ENCODE assay signal across 7 cellular contexts in genomic region chr11:65556470-65557279, GRCh38. TPM values are rescaled to one million over a fixed set of nuclear protein-coding genes. Genes with fewer than 3 reads are reported as not detected.
DNase-seq lines count a peak whose midpoint lies in the region; ATAC-seq, FAIRE-seq and TF ChIP-seq lines count a peak whose summit lies in the region.

No MANE protein-coding gene starts in this region.

- H3K27ac ChIP-seq in kidney (ENCODE audit: low read depth in 2 of 2, low read length in 2 of 2) (peak overlapping the region; percentile 58 to 78), subcutaneous abdominal adipose tissue (ENCODE audit: low read depth, low read length) (peak overlapping the region; percentile 74)

- TF ChIP-seq CTCF in kidney (IDR thresholded peaks at IDR 0.05; ENCODE audit: borderline replicate concordance, extremely low read depth, insufficient read depth): no peak

- FAIRE-seq in kidney (lab: Jason Lieb, UNC): no peak

- ATAC-seq in HG03175 (IDR thresholded peaks at IDR 0.05; ENCODE audit: unreplicated experiment): no peak
- no peak for ATAC-seq in HG02884 (IDR thresholded peaks at IDR 0.05; ENCODE audit: unreplicated experiment)

- no peaks in the 10 kb centered on the region for H3K9me3 Mint-ChIP-seq in IgD-negative memory B cell

- peak overlapping the region; percentile 31 to 96 (median 46) for H3K27ac Mint-ChIP-seq in IgD-negative memory B cell

- H3K4me3 Mint-ChIP-seq in IgD-negative memory B cell: peak overlapping the region; percentile 70 to 80 (median 77)

- no peaks in the 10 kb centered on the region for H3K27me3 Mint-ChIP-seq in IgD-negative memory B cell

- H3K9me3 ChIP-seq in adipocyte (ENCODE audit: control insufficient read depth, low read length): no peaks in the 10 kb centered on the region
- H3K9me3 ChIP-seq in kidney (ENCODE audit: control insufficient read depth in 1 of 2, low read length in 2 of 2): no peaks in the 10 kb centered on the region
- no peaks in the 10 kb centered on the region for H3K9me3 ChIP-seq in subcutaneous abdominal adipose tissue (ENCODE audit: control insufficient read depth in 5 of 5, low read length in 5 of 5)

- peaks cover 46% of the 10 kb centered on the region for H3K4me1 ChIP-seq in adipocyte (ENCODE audit: control insufficient read depth, insufficient read depth, low read length)
- peaks cover 18 to 53% of the 10 kb centered on the region in 2 donors for H3K4me1 ChIP-seq in kidney (ENCODE audit: control insufficient read depth in 1 of 2, insufficient read depth in 1 of 2, low read depth in 1 of 2, low read length in 2 of 2)
- peaks cover 7 to 67% (median 64%) of the 10 kb centered on the region in 5 donors for H3K4me1 ChIP-seq in subcutaneous abdominal adipose tissue (ENCODE audit: control insufficient read depth in 5 of 5, insufficient read depth in 5 of 5, low read length in 5 of 5)

- peak overlapping the region; percentile 86 for H3K9ac ChIP-seq in adipocyte (ENCODE audit: low read length)
- H3K9ac ChIP-seq in kidney (ENCODE audit: low read length in 2 of 2): peak overlapping the region in 1 of 2 donors; percentile 83
- peak overlapping the region in 3 of 5 donors; percentile 72 to 77 (median 73) for H3K9ac ChIP-seq in subcutaneous abdominal adipose tissue (ENCODE audit: low read length in 5 of 5)

- peak overlapping the region; percentile 80 for H3K4me3 ChIP-seq in adipocyte (ENCODE audit: low read length)
- H3K4me3 ChIP-seq in kidney (ENCODE audit: low read length in 2 of 2): peak overlapping the region; percentile 43 to 50
- peak overlapping the region; percentile 48 to 65 (median 57) for H3K4me3 ChIP-seq in subcutaneous abdominal adipose tissue (ENCODE audit: low read depth in 1 of 5, low read length in 5 of 5)

- H3K27me3 ChIP-seq in adipocyte (replicated peaks; ENCODE audit: control insufficient read depth, insufficient read depth, low read length) (no peaks in the 10 kb centered on the region), subcutaneous abdominal adipose tissue (ENCODE audit: control insufficient read depth in 5 of 5, insufficient read depth in 4 of 5, low read length in 5 of 5) (no peaks in the 10 kb centered on the region)

- DNase-seq in adipocyte (ENCODE audit: low read depth): no peak
- DNase-seq in kidney: no peak
- DNase-seq in SHP77 (lab: John Stamatoyannopoulos, UW): no peak

- H3K36me3 Mint-ChIP-seq in IgD-negative memory B cell: no peaks in the 10 kb centered on the region

- H3K4me1 Mint-ChIP-seq in IgD-negative memory B cell: peaks cover 10 to 25% (median 17%) of the 10 kb centered on the region in 3 donors

- peaks cover 5% of the 10 kb centered on the region for H3K36me3 ChIP-seq in adipocyte (ENCODE audit: control insufficient read depth, insufficient read depth, low read length, severe bottlenecking)
- H3K36me3 ChIP-seq in kidney (ENCODE audit: control insufficient read depth in 1 of 2, insufficient read depth in 2 of 2, low read length in 2 of 2): no peaks in the 10 kb centered on the region
- H3K36me3 ChIP-seq in subcutaneous abdominal adipose tissue (ENCODE audit: control insufficient read depth in 5 of 5, insufficient read depth in 5 of 5, low read length in 5 of 5): peaks cover 0 to 13% (median 8%) of the 10 kb centered on the region in 5 donors

- intact Hi-C loops in kidney (cut with DNase I): no loop called here

RNA-seq across cellular contexts. Expression of gene LTBP3, which starts 1.5 kb away (rescaled TPM):
- polyA plus RNA-seq in IgD-negative memory B cell: 37.4 TPM
- total RNA-seq in kidney: 165 TPM
- 61.6 TPM for polyA plus RNA-seq in kidney (ENCODE audit: insufficient read depth, low read depth, low replicate concordance)

RNA-seq across cellular contexts. Expression of gene ZNRD2, which starts 13.6 kb away (rescaled TPM):
- polyA plus RNA-seq in IgD-negative memory B cell (86.4 TPM), kidney (ENCODE audit: insufficient read depth, low read depth, low replicate concordance) (60.4 TPM)
- total RNA-seq in kidney: 32.0 TPM

RNA-seq across cellular contexts. Expression of gene FAM89B, which starts 15.7 kb away (rescaled TPM):
- polyA plus RNA-seq in IgD-negative memory B cell (49.0 TPM), kidney (ENCODE audit: insufficient read depth, low read depth, low replicate concordance) (33.5 TPM)
- total RNA-seq in kidney: 36.7 TPM

RNA-seq across cellular contexts. Expression of gene EHBP1L1, which starts 19.2 kb away (rescaled TPM):
- 16.1 TPM for polyA plus RNA-seq in IgD-negative memory B cell
- 95.4 TPM for total RNA-seq in kidney
- polyA plus RNA-seq in kidney (ENCODE audit: insufficient read depth, low read depth, low replicate concordance): 20.5 TPM

RNA-seq across cellular contexts. Expression of gene SCYL1, which starts 31.8 kb away (rescaled TPM):
- polyA plus RNA-seq in IgD-negative memory B cell (34.0 TPM), kidney (ENCODE audit: insufficient read depth, low read depth, low replicate concordance) (78.9 TPM)
- total RNA-seq in kidney: 72.2 TPM
